ENCODE assay signal across 19 cellular contexts in genomic region chr3:29382399-29382798, GRCh38.
A peak's percentile ranks its signal among the peaks of the same experiment; 100 is the strongest.
DNase-seq lines count a peak whose midpoint lies in the region; ATAC-seq and TF ChIP-seq lines count a peak whose summit lies in the region.
"Had no signal": no experiment of that assay in that cellular context is flagged by ENCODE, and none has a peak within 500 bp of the region (broad histone marks: within the 10 kb centered on the region; RNA-seq: fewer than 3 reads in every experiment).

No MANE protein-coding gene starts in this region.

- H4K20me1 ChIP-seq in osteoblast (ENCODE audit: insufficient read depth, low read length), result peaks cover 14% of the 10 kb centered on the region

- no peak overlapping the region for H2AFZ ChIP-seq in osteoblast (ENCODE audit: low read length)

- peaks cover 42% of the 10 kb centered on the region for H3K4me1 ChIP-seq in osteoblast (ENCODE audit: insufficient read depth, low read length)

- peak; percentile 90 for DNase-seq in AG10803 (ENCODE audit: low read depth)
- peak; percentile 45 for DNase-seq in NOMO-1 treated with dmso at 0.1 percent for 144 hours (lab: John Stamatoyannopoulos, UW; ENCODE audit: unreplicated experiment)
- peak; percentile 38 for DNase-seq in fibroblast of mammary gland (ENCODE audit: low read depth)
- DNase-seq in osteoblast (ENCODE audit: insufficient read length, low spot score, missing footprints), result peak; percentile 76
- no peak for DNase-seq in medulla oblongata (ENCODE audit: extremely low spot score)
- DNase-seq in NCI-H2107 (lab: John Stamatoyannopoulos, UW), result no peak
- DNase-seq in activated effector memory CD4-positive, alpha-beta T cell treated with Interleukin-2 at 50 U/mL for 16 hours, result no peak
- DNase-seq: activated CD4-positive, CD25-positive, alpha-beta regulatory T cell treated with anti-CD3 and anti-CD28 coated beads, Interleukin-2, amount 50 U/mL, for 72 hours; activated naive CD8-positive, alpha-beta T cell treated with anti-CD3 and anti-CD28 coated beads, Interleukin-2, amount 10 ng/mL, durations not matched to agents 7 days and 5 days; caudate nucleus; CD4-positive, CD25-positive, alpha-beta regulatory T cell; effector memory CD4-positive, alpha-beta T cell; midbrain; NCI-H1694 treated with DMSO at 0.1 percent for 48 hours; stimulated activated naive CD4-positive, alpha-beta T cell treated with Interleukin-2 at 50 U/mL for 16 hours; T1000; upper lobe of left lung had no signal

- TF ChIP-seq CTCF in AG10803 (conservative IDR thresholded peaks at IDR 0.05; ENCODE audit: low read length) (no peak), fibroblast of mammary gland (conservative IDR thresholded peaks at IDR 0.05; ENCODE audit: control insufficient read depth, insufficient read depth, low read depth, low read length) (no peak), osteoblast (IDR thresholded peaks at IDR 0.05; ENCODE audit: extremely low read depth, low read depth, low read length) (no peak)

- H3K36me3 ChIP-seq in osteoblast (ENCODE audit: insufficient read depth, low read length), result peaks cover 5% of the 10 kb centered on the region
- H3K36me3 ChIP-seq: upper lobe of left lung had no signal

- no peak overlapping the region for H3K4me2 ChIP-seq in osteoblast (ENCODE audit: insufficient read depth, low read length)

- no peak overlapping the region for H3K4me3 ChIP-seq in AG10803 (ENCODE audit: low read length)
- H3K4me3 ChIP-seq in fibroblast of mammary gland (ENCODE audit: control insufficient read depth, low read depth, low read length), result no peak overlapping the region
- H3K4me3 ChIP-seq in osteoblast (ENCODE audit: insufficient read depth, low read length), result no peak overlapping the region
- H3K4me3 ChIP-seq: SK-N-MC, upper lobe of left lung had no signal

- peaks cover 44% of the 10 kb centered on the region for H3K79me2 ChIP-seq in osteoblast (ENCODE audit: insufficient read depth, low read length)

- H3K9me3 ChIP-seq in osteoblast (ENCODE audit: low read depth, low read length), result no peaks in the 10 kb centered on the region
- H3K9me3 ChIP-seq: upper lobe of left lung had no signal

- H3K27ac ChIP-seq in osteoblast (ENCODE audit: low read depth, low read length), result peak overlapping the region; percentile 55
- H3K27ac ChIP-seq: SK-N-MC, upper lobe of left lung had no signal

- H3K27me3 ChIP-seq in osteoblast (ENCODE audit: insufficient read depth, low read length), result no peaks in the 10 kb centered on the region
- H3K27me3 ChIP-seq: upper lobe of left lung had no signal

- ATAC-seq in HG02610 (IDR thresholded peaks at IDR 0.05; ENCODE audit: unreplicated experiment), result no peak

Comparison
In these comparisons a context has a peak if more than half of its experiments do, and no peak if none do; other contexts are left out.
1. DNase-seq: peak in AG10803 (single experiment), NOMO-1 treated with dmso at 0.1 percent for 144 hours (single experiment), fibroblast of mammary gland (single experiment) and osteoblast (single experiment); none in medulla oblongata (single experiment), NCI-H2107 (single experiment) and activated effector memory CD4-positive, alpha-beta T cell treated with Interleukin-2 at 50 U/mL for 16 hours (single experiment).